ENCODE assay signal across 16 cellular contexts in genomic region chr2:190765386-190766173, GRCh38.
DNase-seq lines count a peak whose midpoint lies in the region; ATAC-seq and TF ChIP-seq lines count a peak whose summit lies in the region.
"Had no signal": no experiment of that assay in that cellular context is flagged by ENCODE, and none has a peak within 500 bp of the region (broad histone marks: within the 10 kb centered on the region; RNA-seq: fewer than 3 reads in every experiment).

No MANE protein-coding gene starts in this region.

- H3K9me3 Mint-ChIP-seq in CD4-positive, alpha-beta T cell, result no peaks in the 10 kb centered on the region
- H3K9me3 Mint-ChIP-seq: CD8-positive, alpha-beta T cell; effector memory CD8-positive, alpha-beta T cell had no signal

- H3K27ac Mint-ChIP-seq in CD4-positive, alpha-beta T cell, result no peak overlapping the region
- H3K27ac Mint-ChIP-seq: activated naive CD8-positive, alpha-beta T cell; CD8-positive, alpha-beta T cell; effector memory CD8-positive, alpha-beta T cell had no signal

- intact Hi-C loops in Right ventricle myocardium superior (cut with DNase I), result no loop called here
- intact Hi-C loops in cardiac septum (cut with DNase I), result no loop called here
- intact Hi-C loops in CD4-positive, alpha-beta T cell (cut with DNase I, micrococcal nuclease), result no loop called here

- CTCF ChIA-PET in CD4-positive, alpha-beta T cell (lab: Charles Lee), result interaction anchor here (1.0 kb wide), 1 partner anchor 22 kb away, joined by 3 read pairs; no protein-coding TSS in a partner anchor

- no peak for TF ChIP-seq CTCF in foreskin keratinocyte (conservative IDR thresholded peaks at IDR 0.05)
- TF ChIP-seq CTCF in CD4-positive, alpha-beta T cell (IDR thresholded peaks at IDR 0.05), result no peak

- H3K36me3 Mint-ChIP-seq in CD4-positive, alpha-beta T cell (ENCODE audit: low read depth), result no peaks in the 10 kb centered on the region
- H3K36me3 Mint-ChIP-seq: activated naive CD8-positive, alpha-beta T cell; CD8-positive, alpha-beta T cell had no signal

- peaks cover 5% of the 10 kb centered on the region for H3K4me1 Mint-ChIP-seq in CD4-positive, alpha-beta T cell (ENCODE audit: low read depth)

- POLR2A ChIA-PET in CD4-positive, alpha-beta T cell (lab: Charles Lee), result interaction anchor here (0.6 kb wide), 1 partner anchor 911 kb away, joined by 3 read pairs; no protein-coding TSS in a partner anchor

- ATAC-seq in Right ventricle myocardium superior (ENCODE audit: poor library complexity) (peak; percentile 72), SK-N-SH treated with all-trans-retinoic acid at 6 μM for 48 hours (peak; percentile 87), foreskin keratinocyte (peak; percentile 92)
- no peak for ATAC-seq in CD4-positive, alpha-beta T cell (ENCODE audit: poor library complexity)
- ATAC-seq: CD8-positive, alpha-beta T cell; effector memory CD8-positive, alpha-beta T cell; left lobe of liver had no signal

- H3K27ac ChIP-seq in foreskin keratinocyte, result peak overlapping the region; percentile 36
- no peak overlapping the region for H3K27ac ChIP-seq in CD4-positive, alpha-beta T cell (ENCODE audit: low read depth, low read length)
- H3K27ac ChIP-seq: psoas muscle, vagina had no signal

- no peaks in the 10 kb centered on the region for H3K27me3 Mint-ChIP-seq in CD4-positive, alpha-beta T cell
- H3K27me3 Mint-ChIP-seq: activated naive CD8-positive, alpha-beta T cell; effector memory CD8-positive, alpha-beta T cell had no signal

- H3K4me3 Mint-ChIP-seq in CD4-positive, alpha-beta T cell, result no peak overlapping the region
- H3K4me3 Mint-ChIP-seq: activated naive CD8-positive, alpha-beta T cell; CD8-positive, alpha-beta T cell; effector memory CD8-positive, alpha-beta T cell had no signal

- H3K4me1 ChIP-seq in foreskin keratinocyte, result peaks cover 35% of the 10 kb centered on the region
- H3K4me1 ChIP-seq: psoas muscle, vagina had no signal

- H3K9me3 ChIP-seq in CD4-positive, alpha-beta T cell (ENCODE audit: control insufficient read depth, low read length), result no peaks in the 10 kb centered on the region
- H3K9me3 ChIP-seq: psoas muscle, vagina had no signal

- no peak for DNase-seq in Right ventricle myocardium superior
- DNase-seq in cardiac septum (ENCODE audit: low spot score), result no peak
- peak; percentile 96 to 97 for DNase-seq in foreskin keratinocyte
- peak; percentile 56 for DNase-seq in stromal cell of bone marrow (ENCODE audit: low read depth)
- no peak for DNase-seq in CD4-positive, alpha-beta T cell
- DNase-seq in dermis blood vessel endothelial cell, result no peak
- DNase-seq in CD1c-positive myeloid dendritic cell (ENCODE audit: extremely low spot score), result no peak
- DNase-seq: activated CD4-positive, CD25-positive, alpha-beta regulatory T cell treated with anti-CD3 and anti-CD28 coated beads, Interleukin-2, amount 50 U/mL, for 72 hours; CD8-positive, alpha-beta T cell; effector memory CD8-positive, alpha-beta T cell; psoas muscle; SHP77 had no signal

- H3K27me3 ChIP-seq in foreskin keratinocyte, result no peaks in the 10 kb centered on the region
- H3K27me3 ChIP-seq in CD4-positive, alpha-beta T cell (ENCODE audit: control insufficient read depth, insufficient read depth, low read length), result no peaks in the 10 kb centered on the region
- H3K27me3 ChIP-seq: vagina had no signal

TF ChIP-seq in SK-N-SH treated with all-trans-retinoic acid at 6 μM for 48 hours, 23 proteins besides CTCF, POLR2A, EP300 and RAD21:
- TF ChIP-seq ZNF565 (CRISPR knock-in tag; conservative IDR thresholded peaks at IDR 0.05; ENCODE audit: low read depth) (no peak), ZC3H10 (CRISPR knock-in tag; IDR thresholded peaks at IDR 0.05) (no peak), TOX (CRISPR knock-in tag; IDR thresholded peaks at IDR 0.05; ENCODE audit: borderline replicate concordance) (no peak), CSDC2 (CRISPR knock-in tag; IDR thresholded peaks at IDR 0.05) (no peak), ISL1 (CRISPR knock-in tag; IDR thresholded peaks at IDR 0.05) (0 out of 2 replicates have a peak, but pooled peaks have one; percentile 8), ZFP3 (CRISPR knock-in tag; IDR thresholded peaks at IDR 0.05) (no peak), ARNTL (CRISPR knock-in tag; IDR thresholded peaks at IDR 0.05; ENCODE audit: borderline replicate concordance, low read depth) (no peak)

Comparison
In these comparisons a context has a peak if more than half of its experiments do, and no peak if none do; other contexts are left out.
1. DNase-seq: peak in foreskin keratinocyte (2 of 2) and stromal cell of bone marrow (single experiment); none in Right ventricle myocardium superior (single experiment), cardiac septum (single experiment), CD4-positive, alpha-beta T cell (0 of 10), dermis blood vessel endothelial cell (single experiment) and CD1c-positive myeloid dendritic cell (single experiment).